ENCODE assay signal across 31 cellular contexts in genomic region chr12:84183576-84183975, GRCh38.
"Had no signal": no experiment of that assay in that cellular context is flagged by ENCODE, and none has a peak within 500 bp of the region (broad histone marks: within the 10 kb centered on the region; RNA-seq: fewer than 3 reads in every experiment).

No MANE protein-coding gene starts in this region.

- H3K4me1 ChIP-seq: adrenal gland, body of pancreas, breast epithelium, esophagus muscularis mucosa had no signal

- H3K4me3 ChIP-seq: adrenal gland, body of pancreas, breast epithelium, esophagus muscularis mucosa had no signal

- ATAC-seq: activated CD4-positive, CD25-positive, alpha-beta regulatory T cell treated with anti-CD3 and anti-CD28 coated beads, Interleukin-2, amount 50 U/mL, for 24 hours; activated CD8-positive, alpha-beta memory T cell treated with anti-CD3 and anti-CD28 coated beads, Interleukin-2, amount 10 ng/mL, durations not matched to agents 7 days and 5 days; activated CD8-positive, alpha-beta T cell treated with anti-CD3 and anti-CD28 coated beads, Interleukin-2, amount 10 ng/mL, durations not matched to agents 7 days and 5 days; activated naive CD8-positive, alpha-beta T cell treated with anti-CD3 and anti-CD28 coated beads, Interleukin-2, amount 50 U/mL, for 24 hours; body of pancreas; effector memory CD8-positive, alpha-beta T cell; T-helper 17 cell had no signal

- DNase-seq: activated B cell treated with CpG ODN at 0.5 μM for 24 hours; activated CD4-positive, alpha-beta memory T cell treated with anti-CD3 and anti-CD28 coated beads for 36 hours; activated CD4-positive, alpha-beta T cell treated with anti-CD3 and anti-CD28 coated beads, Interleukin-2, amount 10 ng/mL, durations not matched to agents 24 days and 14 days; activated CD8-positive, alpha-beta memory T cell treated with anti-CD3 and anti-CD28 coated beads, Interleukin-2, amount 10 ng/mL, durations not matched to agents 7 days and 5 days; activated CD8-positive, alpha-beta memory T cell treated with anti-CD3 and anti-CD28 coated beads, Interleukin-2, amount 50 U/mL, for 4 hours; activated CD8-positive, alpha-beta T cell treated with anti-CD3 and anti-CD28 coated beads, Interleukin-2, amount 10 ng/mL, durations not matched to agents 7 days and 5 days; activated effector memory CD4-positive, alpha-beta T cell treated with anti-CD3 and anti-CD28 coated beads, Interleukin-2, amount 50 U/mL, for 16 hours; activated naive CD4-positive, alpha-beta T cell treated with anti-CD3 and anti-CD28 coated beads for 36 hours; activated naive CD8-positive, alpha-beta T cell treated with anti-CD3 and anti-CD28 coated beads for 36 hours; activated naive CD8-positive, alpha-beta T cell treated with anti-CD3 and anti-CD28 coated beads, Interleukin-2, amount 50 U/mL, for 24 hours; activated T-cell treated with anti-CD3 and anti-CD28 coated beads, Interleukin-2, amount 50 U/mL, for 1 hour; activated T-cell treated with anti-CD3 and anti-CD28 coated beads, Interleukin-2, amount 50 U/mL, for 48 hours; adrenal gland; amygdala; aorta; body of pancreas; cortex of kidney; dermis blood vessel endothelial cell; effector CD4-positive, alpha-beta T cell; effector memory CD8-positive, alpha-beta T cell; head of caudate nucleus; hippocampal formation; T-helper 1 cell; T-helper 17 cell; T1000; WERI-Rb-1 had no signal

- FAIRE-seq: colon, frontal cortex had no signal

- H3K9me3 ChIP-seq: adrenal gland, body of pancreas, breast epithelium, esophagus muscularis mucosa had no signal

- H3K36me3 ChIP-seq: adrenal gland, breast epithelium, esophagus muscularis mucosa, WERI-Rb-1 had no signal

- H3K27me3 ChIP-seq: adrenal gland, body of pancreas, breast epithelium, esophagus muscularis mucosa had no signal

- H3K27ac ChIP-seq: adrenal gland, body of pancreas, breast epithelium, esophagus muscularis mucosa, WERI-Rb-1 had no signal
